ENCODE assay signal across 1 cellular context in genomic region chr4:5919571-5919970, GRCh38.
TF ChIP-seq lines count a peak whose summit lies in the region.

No MANE protein-coding gene starts in this region.

TF ChIP-seq in H1, 55 proteins besides CTCF, POLR2A, EP300 and RAD21:
- TF ChIP-seq TAF7 (optimal IDR thresholded peaks at IDR 0.05; ENCODE audit: borderline replicate concordance, low read depth, low read length) = no peak
- no peak for TF ChIP-seq EGR1 (IDR thresholded peaks at IDR 0.05; ENCODE audit: borderline replicate concordance, low read depth, low read length)
- no peak for TF ChIP-seq CHD2 (IDR thresholded peaks at IDR 0.05; ENCODE audit: low read length)
- TF ChIP-seq SP1 (IDR thresholded peaks at IDR 0.05; ENCODE audit: low read depth, low read length) = no peak
- no peak for TF ChIP-seq MAFK (IDR thresholded peaks at IDR 0.05; ENCODE audit: low read depth, low read length)
- no peak for TF ChIP-seq NRF1 (IDR thresholded peaks at IDR 0.05; ENCODE audit: low read depth, low read length)
